In genomic region chr18:59650266-59650820, GRCh38 we compare ENCODE assay signal across 1 cellular context.
TF ChIP-seq lines count a peak whose summit lies in the region.

No MANE protein-coding gene starts in this region.

TF ChIP-seq in IMR-90, 13 proteins besides CTCF, POLR2A, EP300 and RAD21:
- TF ChIP-seq MAZ (IDR thresholded peaks at IDR 0.05; ENCODE audit: borderline replicate concordance, low read depth, low read length) (no peak), USF2 (IDR thresholded peaks at IDR 0.05; ENCODE audit: low read depth, low read length) (no peak), ELK1 (IDR thresholded peaks at IDR 0.05; ENCODE audit: borderline replicate concordance, low read depth, low read length) (no peak), FOS (IDR thresholded peaks at IDR 0.05; ENCODE audit: low read depth, low read length) (no peak), CHD1 (IDR thresholded peaks at IDR 0.05; ENCODE audit: low read depth, low read length) (no peak), NFE2L2 (IDR thresholded peaks at IDR 0.05; ENCODE audit: low read depth, low read length) (no peak), CEBPB (IDR thresholded peaks at IDR 0.05; ENCODE audit: low read depth, low read length) (no peak), MXI1 (IDR thresholded peaks at IDR 0.05; ENCODE audit: borderline replicate concordance, low read depth, low read length) (no peak), RCOR1 (IDR thresholded peaks at IDR 0.05; ENCODE audit: insufficient replicate concordance, low read length) (no peak), BHLHE40 (IDR thresholded peaks at IDR 0.05; ENCODE audit: low read depth, low read length) (no peak), RFX5 (IDR thresholded peaks at IDR 0.05; ENCODE audit: low read depth, low read length) (no peak), SMC3 (IDR thresholded peaks at IDR 0.05; ENCODE audit: low read depth, low read length) (no peak), MAFK (IDR thresholded peaks at IDR 0.05; ENCODE audit: low read depth, low read length) (no peak)
